Comparison of ENCODE assay signal across 31 cellular contexts in the genomic region with DNA sequence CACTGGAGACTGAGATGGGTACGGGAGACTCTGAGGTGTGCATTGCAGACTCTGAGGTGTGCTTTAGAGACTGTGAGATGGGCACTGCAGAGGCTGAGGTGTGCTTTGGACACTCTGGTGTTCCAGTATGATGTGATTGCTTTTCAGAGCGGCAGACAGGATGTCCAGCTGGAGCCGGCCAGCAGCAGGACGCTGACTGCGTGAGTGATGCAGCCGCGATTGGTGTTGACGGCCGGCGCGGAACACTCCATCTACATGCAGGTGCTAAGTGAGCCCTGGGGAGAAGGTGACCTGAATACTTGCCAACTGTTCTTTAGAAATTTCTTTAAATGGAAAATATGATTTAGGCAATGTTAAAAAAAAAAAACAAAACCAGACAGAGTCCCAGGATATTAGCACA.
"Had no signal": no experiment of that assay in that cellular context is flagged by ENCODE, and none has a peak within 500 bp of the region (broad histone marks: within the 10 kb centered on the region; RNA-seq: fewer than 3 reads in every experiment).

No MANE protein-coding gene starts in this region.

- H3K4me3 ChIP-seq: ascending aorta, cardiac muscle cell had no signal

- H3K27ac ChIP-seq: ascending aorta, cardiac muscle cell, WERI-Rb-1 had no signal

- DNase-seq: activated CD4-positive, alpha-beta memory T cell treated with anti-CD3 and anti-CD28 coated beads, Interleukin-2, amount 10 ng/mL, durations not matched to agents 7 days and 5 days; activated CD4-positive, alpha-beta T cell treated with anti-CD3 and anti-CD28 coated beads for 1 hour; activated CD4-positive, alpha-beta T cell treated with anti-CD3 and anti-CD28 coated beads for 36 hours; activated CD4-positive, alpha-beta T cell treated with anti-CD3 and anti-CD28 coated beads for 48 hours; activated CD4-positive, alpha-beta T cell treated with anti-CD3 and anti-CD28 coated beads, Interleukin-2, amount 10 ng/mL, durations not matched to agents 7 days and 5 days; activated CD4-positive, alpha-beta T cell treated with anti-CD3 and anti-CD28 coated beads, Interleukin-2, amount 50 U/mL, for 48 hours; activated CD4-positive, CD25-positive, alpha-beta regulatory T cell; activated CD8-positive, alpha-beta memory T cell treated with anti-CD3 and anti-CD28 coated beads for 24 hours; activated CD8-positive, alpha-beta memory T cell treated with anti-CD3 and anti-CD28 coated beads, Interleukin-2, amount 10 ng/mL, durations not matched to agents 7 days and 5 days; activated CD8-positive, alpha-beta memory T cell treated with anti-CD3 and anti-CD28 coated beads, Interleukin-2, amount 50 U/mL, for 48 hours; activated CD8-positive, alpha-beta T cell treated with anti-CD3 and anti-CD28 coated beads, Interleukin-2, amount 10 ng/mL, durations not matched to agents 7 days and 5 days; activated effector memory CD4-positive, alpha-beta T cell treated with anti-CD3 and anti-CD28 coated beads, Interleukin-2, amount 50 U/mL, for 16 hours; activated naive CD4-positive, alpha-beta T cell treated with anti-CD3 and anti-CD28 coated beads, Interleukin-2, amount 10 ng/mL, durations not matched to agents 7 days and 5 days; activated naive CD4-positive, alpha-beta T cell treated with Interleukin-2 at 50 U/mL for 16 hours; activated naive CD8-positive, alpha-beta T cell treated with anti-CD3 and anti-CD28 coated beads, Interleukin-2, amount 10 ng/mL, durations not matched to agents 7 days and 5 days; activated naive CD8-positive, alpha-beta T cell treated with anti-CD3 and anti-CD28 coated beads, Interleukin-2, amount 50 U/mL, for 24 hours; activated T-cell treated with anti-CD3 and anti-CD28 coated beads, Interleukin-2, amount 50 U/mL, for 4 hours; activated T-cell treated with anti-CD3 and anti-CD28 coated beads, Interleukin-2, amount 50 U/mL, for 72 hours; amygdala; anterior cingulate cortex; caudate nucleus; SW 1271; T-helper 1 cell; T-helper 2 cell; T-helper 9 cell; WERI-Rb-1 had no signal

- H3K27me3 ChIP-seq: ascending aorta, cardiac muscle cell had no signal

- H3K9me3 ChIP-seq: ascending aorta had no signal

- ATAC-seq: activated CD4-positive, alpha-beta T cell treated with anti-CD3 and anti-CD28 coated beads for 36 hours; activated CD4-positive, CD25-positive, alpha-beta regulatory T cell treated with anti-CD3 and anti-CD28 coated beads, Interleukin-2, amount 50 U/mL, for 24 hours; activated CD8-positive, alpha-beta memory T cell treated with anti-CD3 and anti-CD28 coated beads, Interleukin-2, amount 10 ng/mL, durations not matched to agents 7 days and 5 days; activated CD8-positive, alpha-beta T cell treated with anti-CD3 and anti-CD28 coated beads, Interleukin-2, amount 10 ng/mL, durations not matched to agents 7 days and 5 days; activated naive CD8-positive, alpha-beta T cell treated with anti-CD3 and anti-CD28 coated beads, Interleukin-2, amount 50 U/mL, for 24 hours; activated T-cell treated with anti-CD3 and anti-CD28 coated beads, Interleukin-2, amount 50 U/mL, for 4 hours; activated T-cell treated with anti-CD3 and anti-CD28 coated beads, Interleukin-2, amount 50 U/mL, for 72 hours; activated T-helper 17 cell treated with anti-CD3 and anti-CD28 coated beads, Interleukin-2, amount 50 U/mL, for 72 hours; WTC11 had no signal

- H3K36me3 ChIP-seq: ascending aorta, cardiac muscle cell, WERI-Rb-1 had no signal

- H3K4me1 ChIP-seq: ascending aorta had no signal
